ENCODE assay signal across 13 cellular contexts in genomic region chr1:184467295-184467694, GRCh38.
A peak's percentile ranks its signal among the peaks of the same experiment; 100 is the strongest.
DNase-seq lines count a peak whose midpoint lies in the region; ATAC-seq lines count a peak whose summit lies in the region.
"Had no signal": no experiment of that assay in that cellular context is flagged by ENCODE, and none has a peak within 500 bp of the region (broad histone marks: within the 10 kb centered on the region; RNA-seq: fewer than 3 reads in every experiment).

No MANE protein-coding gene starts in this region.

- no peak overlapping the region for H3K4ac ChIP-seq in mesenchymal stem cell (ENCODE audit: low read depth in 1 of 2, low read length in 2 of 2)

- H2BK120ac ChIP-seq in mesenchymal stem cell (ENCODE audit: low read depth, low read length) = no peak overlapping the region

- H2BK15ac ChIP-seq in mesenchymal stem cell (ENCODE audit: low read depth, poor library complexity, severe bottlenecking) = no peak overlapping the region

- H3K4me2 ChIP-seq in mesenchymal stem cell (ENCODE audit: low read length, poor library complexity, severe bottlenecking) = no peak overlapping the region
- H3K4me2 ChIP-seq: BLaER1 had no signal

- H3K23ac ChIP-seq in mesenchymal stem cell (ENCODE audit: low read length in 2 of 2) = no peak overlapping the region

- intact Hi-C loops in Right ventricle myocardium superior (cut with DNase I) = no loop called here
- intact Hi-C loops in Right ventricle myocardium inferior (cut with DNase I) = loop anchor here (2.0 kb wide), 1 partner anchor 80 kb away; the partner anchor contains the start of gene C1orf21
- intact Hi-C loops in aorta (cut with DNase I) = no loop called here

- no peak overlapping the region for H2AFZ ChIP-seq in mesenchymal stem cell (ENCODE audit: low read depth, low read length)

- H3K27me3 ChIP-seq in mesenchymal stem cell (ENCODE audit: control insufficient read depth in 1 of 2, insufficient read depth in 1 of 2, low read length in 2 of 2) (no peaks in the 10 kb centered on the region), aorta (ENCODE audit: control insufficient read depth in 1 of 2, insufficient read depth in 2 of 2, low read length in 1 of 2) (no peaks in the 10 kb centered on the region)
- H3K27me3 ChIP-seq: BLaER1 had no signal

- H3K79me1 ChIP-seq in mesenchymal stem cell (replicated peaks; ENCODE audit: low read length, poor library complexity, severe bottlenecking) = peaks cover 8% of the 10 kb centered on the region

- H3K9me3 ChIP-seq in mesenchymal stem cell (ENCODE audit: control insufficient read depth, low read length) (peaks cover 22% of the 10 kb centered on the region), aorta (ENCODE audit: control insufficient read depth, low read length) (no peaks in the 10 kb centered on the region)
- H3K9me3 ChIP-seq: BLaER1 had no signal

- H2BK5ac ChIP-seq in mesenchymal stem cell (ENCODE audit: low read depth, low read length, poor library complexity, severe bottlenecking) = no peak overlapping the region

- H3K36me3 ChIP-seq in mesenchymal stem cell (ENCODE audit: control insufficient read depth in 1 of 2, insufficient read depth in 2 of 2, low read depth in 1 of 2, low read length in 2 of 2) (peaks cover 0 to 12% of the 10 kb centered on the region in 2 experiments), aorta (ENCODE audit: control insufficient read depth in 1 of 2, insufficient read depth in 2 of 2, low read length in 1 of 2) (no peaks in the 10 kb centered on the region)
- H3K36me3 ChIP-seq: BLaER1 had no signal

- H4K91ac ChIP-seq in mesenchymal stem cell (ENCODE audit: low read length) = no peak overlapping the region

- no peak overlapping the region for H3K4me3 ChIP-seq in mesenchymal stem cell (ENCODE audit: insufficient read depth in 1 of 2, low read depth in 1 of 2, low read length in 2 of 2)
- no peak overlapping the region for H3K4me3 ChIP-seq in aorta (ENCODE audit: low read length in 2 of 2)
- H3K4me3 ChIP-seq: BLaER1, GM12878 had no signal

- H4K8ac ChIP-seq in mesenchymal stem cell (ENCODE audit: low read length) = peak overlapping the region; percentile 21

- H2BK12ac ChIP-seq in mesenchymal stem cell (ENCODE audit: low read length in 2 of 2) = no peak overlapping the region

- no peak overlapping the region for H3K9ac ChIP-seq in mesenchymal stem cell (ENCODE audit: low read length)
- H3K9ac ChIP-seq: BLaER1 had no signal

- DNase-seq in Right ventricle myocardium superior (no peak), Right ventricle myocardium inferior (ENCODE audit: missing footprints) (no peak), G401 (ENCODE audit: low spot score) (peak; percentile 49), mesenchymal stem cell (no peak), aorta (no peak), anterior cingulate cortex (lab: John Stamatoyannopoulos, UW) (no peak), ureter (ENCODE audit: low spot score) (no peak)
- DNase-seq: 8988T; CD4-positive, alpha-beta memory T cell; DMS79 treated with DMSO at 0.1 percent for 48 hours; H9 had no signal

- in situ Hi-C loops in G401 (cut with HindIII; ENCODE audit: low sequenced_read_pairs) = no loop called here

- no peak overlapping the region for H2AK5ac ChIP-seq in mesenchymal stem cell (ENCODE audit: low read length, severe bottlenecking)

- peak overlapping the region in 1 of 2 experiments; percentile 55 for H3K18ac ChIP-seq in mesenchymal stem cell (ENCODE audit: low read depth in 1 of 2, low read length in 2 of 2)

- ATAC-seq in Right ventricle myocardium superior (ENCODE audit: poor library complexity) (peak; percentile 19), Right ventricle myocardium inferior (no peak), aorta (ENCODE audit: low FRiP score) (peak; percentile 27)
- ATAC-seq: GM12878 had no signal

- H3K4me1 ChIP-seq in mesenchymal stem cell (ENCODE audit: control insufficient read depth, insufficient read depth, low read depth, low read length) = no peaks in the 10 kb centered on the region
- H3K4me1 ChIP-seq in aorta (ENCODE audit: control insufficient read depth in 1 of 2, insufficient read depth in 2 of 2, low read length in 2 of 2) = peaks cover 0 to 1% of the 10 kb centered on the region in 2 donors

- no peak overlapping the region for H3K27ac ChIP-seq in mesenchymal stem cell (ENCODE audit: low read length, poor library complexity, severe bottlenecking)
- H3K27ac ChIP-seq in aorta (ENCODE audit: low read depth in 1 of 2, low read length in 2 of 2) = no peak overlapping the region
- H3K27ac ChIP-seq: BLaER1 had no signal

- peak overlapping the region in 1 of 2 experiments; percentile 72 for H3K14ac ChIP-seq in mesenchymal stem cell (ENCODE audit: low read length in 2 of 2)
